ENCODE assay signal across 1 cellular context in the genomic region with DNA sequence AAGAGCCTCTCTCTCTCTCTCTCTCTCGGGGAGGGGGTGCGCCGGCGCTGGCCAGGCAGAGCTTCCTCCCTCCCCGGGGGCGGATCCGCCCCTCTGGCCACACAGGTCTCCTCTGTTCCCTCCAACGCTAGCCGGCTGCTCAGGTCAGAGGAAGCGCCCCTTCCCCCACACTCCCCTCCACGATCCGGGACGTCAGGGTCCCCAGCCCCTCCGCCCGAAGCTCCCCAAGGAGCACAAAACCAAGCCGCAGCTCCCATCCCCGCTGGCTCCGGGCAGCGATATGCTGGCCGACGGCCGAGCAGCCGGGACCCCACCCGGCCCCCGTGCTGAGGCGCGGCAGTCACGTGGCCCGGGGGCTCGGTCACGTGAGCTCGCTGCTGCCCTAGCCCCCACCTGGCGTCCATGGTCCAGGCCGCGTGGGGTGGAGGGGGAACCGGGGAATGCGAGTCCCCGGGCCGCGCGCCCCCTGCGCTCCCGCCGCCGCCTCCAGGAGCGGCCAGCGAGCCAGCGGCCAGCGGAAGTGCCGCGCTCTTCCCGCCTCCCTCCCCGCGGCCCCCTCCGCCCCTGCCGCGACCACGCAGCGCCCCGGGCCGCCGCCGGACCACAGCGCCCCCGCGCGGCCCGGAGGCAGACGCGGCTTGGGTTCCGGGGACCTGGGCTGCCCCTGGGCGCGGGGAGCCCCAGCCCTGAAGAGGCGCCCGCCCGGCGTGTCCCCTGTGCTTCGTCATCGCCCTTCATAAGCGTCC.
TF ChIP-seq lines count a peak whose summit lies in the region.

A gene with protein sequence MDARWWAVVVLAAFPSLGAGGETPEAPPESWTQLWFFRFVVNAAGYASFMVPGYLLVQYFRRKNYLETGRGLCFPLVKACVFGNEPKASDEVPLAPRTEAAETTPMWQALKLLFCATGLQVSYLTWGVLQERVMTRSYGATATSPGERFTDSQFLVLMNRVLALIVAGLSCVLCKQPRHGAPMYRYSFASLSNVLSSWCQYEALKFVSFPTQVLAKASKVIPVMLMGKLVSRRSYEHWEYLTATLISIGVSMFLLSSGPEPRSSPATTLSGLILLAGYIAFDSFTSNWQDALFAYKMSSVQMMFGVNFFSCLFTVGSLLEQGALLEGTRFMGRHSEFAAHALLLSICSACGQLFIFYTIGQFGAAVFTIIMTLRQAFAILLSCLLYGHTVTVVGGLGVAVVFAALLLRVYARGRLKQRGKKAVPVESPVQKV (minus strand): TSS at position 522 of the 746 bp plus-strand sequence. CDS start 118 bp downstream, at position 404.

TF ChIP-seq in endothelial cell of umbilical vein, 7 proteins besides CTCF, POLR2A, EP300 and RAD21 (continued from another document):
- TF ChIP-seq GATA2 (IDR thresholded peaks at IDR 0.05; ENCODE audit: insufficient read depth, insufficient read length, low read depth, low read length): no peak
- TF ChIP-seq, protein P1, sequence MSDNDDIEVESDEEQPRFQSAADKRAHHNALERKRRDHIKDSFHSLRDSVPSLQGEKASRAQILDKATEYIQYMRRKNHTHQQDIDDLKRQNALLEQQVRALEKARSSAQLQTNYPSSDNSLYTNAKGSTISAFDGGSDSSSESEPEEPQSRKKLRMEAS (IDR thresholded peaks at IDR 0.05; ENCODE audit: insufficient read depth, insufficient read length): peak; percentile 84
